ENCODE assay signal across 1 cellular context in the genomic region with DNA sequence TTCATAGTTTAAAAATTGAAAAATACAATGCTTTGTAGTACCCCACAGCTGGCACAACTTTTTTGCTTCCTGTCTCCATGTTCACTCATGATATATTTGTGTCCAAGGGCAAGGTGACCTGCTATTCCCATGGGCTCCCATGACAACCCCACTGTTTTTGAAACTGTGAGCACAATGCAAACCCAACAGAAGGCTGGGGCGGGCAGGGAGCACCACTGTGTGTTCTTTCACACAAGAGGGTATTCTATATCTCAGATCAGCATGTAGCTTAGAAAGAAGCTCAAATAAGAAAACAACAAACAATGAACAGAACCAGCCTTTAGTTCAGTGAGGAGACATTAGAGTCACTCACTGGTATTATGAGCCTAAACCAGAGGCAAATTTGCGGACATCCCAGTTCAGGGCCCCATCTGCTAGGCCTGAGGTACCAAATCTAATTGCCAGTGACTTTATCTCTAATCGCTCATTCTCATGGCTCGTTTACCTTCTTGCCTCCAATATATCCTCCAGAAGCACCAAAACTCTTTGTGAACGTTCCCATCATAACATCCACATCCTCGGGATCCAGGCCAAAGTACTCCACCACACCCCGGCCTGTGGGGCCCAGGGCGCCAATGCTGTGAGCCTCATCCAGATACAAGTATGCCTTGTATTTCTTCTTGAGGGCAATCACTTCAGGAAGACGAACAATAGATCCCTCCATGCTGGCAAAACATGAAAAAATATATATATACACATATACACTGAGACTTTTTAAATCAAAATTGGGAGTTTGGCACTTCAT.
TF ChIP-seq lines count a peak whose summit lies in the region.

No MANE protein-coding gene starts in this region.

TF ChIP-seq in SK-N-SH treated with all-trans-retinoic acid at 6 μM for 48 hours, 23 proteins besides CTCF, POLR2A, EP300 and RAD21 (continued from another document):
- TF ChIP-seq CSRNP3 (CRISPR knock-in tag; IDR thresholded peaks at IDR 0.05) = no peak
- TF ChIP-seq RARB (CRISPR knock-in tag; IDR thresholded peaks at IDR 0.05) = no peak
- TF ChIP-seq ESRRG (CRISPR knock-in tag; IDR thresholded peaks at IDR 0.05) = no peak
- TF ChIP-seq GLIS3 (CRISPR knock-in tag; IDR thresholded peaks at IDR 0.05) = no peak
- no peak for TF ChIP-seq BACH2 (CRISPR knock-in tag; IDR thresholded peaks at IDR 0.05; ENCODE audit: borderline replicate concordance)
